ENCODE assay signal across 15 cellular contexts in genomic region chr1:29490204-29490934, GRCh38.
DNase-seq lines count a peak whose midpoint lies in the region; ATAC-seq and TF ChIP-seq lines count a peak whose summit lies in the region.
"Had no signal": no experiment of that assay in that cellular context is flagged by ENCODE, and none has a peak within 500 bp of the region (broad histone marks: within the 10 kb centered on the region; RNA-seq: fewer than 3 reads in every experiment).

No MANE protein-coding gene starts in this region.

- no peak for ATAC-seq in HG02970 (IDR thresholded peaks at IDR 0.05; ENCODE audit: low FRiP score, unreplicated experiment)
- ATAC-seq: left cardiac atrium had no signal

- no peak for DNase-seq in BE2C
- peak; percentile 91 for DNase-seq in DMS53 (lab: John Stamatoyannopoulos, UW)
- DNase-seq in NCI-H345 treated with DMSO at 0.1 percent for 48 hours (lab: John Stamatoyannopoulos, UW; ENCODE audit: unreplicated experiment) = peak; percentile 41
- DNase-seq in epithelial cell of proximal tubule (ENCODE audit: low read depth) = no peak
- no peak for DNase-seq in effector CD8-positive, alpha-beta T cell (lab: John Stamatoyannopoulos, UW)
- no peak for DNase-seq in nucleus accumbens (lab: John Stamatoyannopoulos, UW)
- DNase-seq in MV-4-11 (lab: John Stamatoyannopoulos, UW) = no peak
- DNase-seq: activated CD4-positive, alpha-beta memory T cell treated with anti-CD3 and anti-CD28 coated beads for 36 hours; AML-193; caudate nucleus; hypothalamus; left cardiac atrium; NCI-H2227 treated with DMSO at 0.1 percent for 48 hours had no signal

- no peaks in the 10 kb centered on the region for H3K27me3 ChIP-seq in BE2C

- TF ChIP-seq CTCF in BE2C (IDR thresholded peaks at IDR 0.05; ENCODE audit: low read depth, low read length) (peak; percentile 28; the same call in 1 of the 2 replicates), epithelial cell of proximal tubule (conservative IDR thresholded peaks at IDR 0.05; ENCODE audit: low read depth, low read length) (peak; percentile 7)

- H3K9me3 ChIP-seq in BE2C = no peaks in the 10 kb centered on the region
- H3K9me3 ChIP-seq: thoracic aorta had no signal

- no peaks in the 10 kb centered on the region for H3K36me3 ChIP-seq in BE2C
- H3K36me3 ChIP-seq: thoracic aorta had no signal

- no peaks in the 10 kb centered on the region for H3K4me1 ChIP-seq in BE2C

- H3K4me3 ChIP-seq in BE2C (ENCODE audit: low read depth, low read length) (no peak overlapping the region), epithelial cell of proximal tubule (ENCODE audit: low read depth, low read length) (no peak overlapping the region)
- H3K4me3 ChIP-seq: thoracic aorta had no signal

Comparison
In these comparisons a context has a peak if more than half of its experiments do, and no peak if none do; other contexts are left out.
1. DNase-seq: peak in DMS53 (single experiment) and NCI-H345 treated with DMSO at 0.1 percent for 48 hours (single experiment); none in BE2C (single experiment), epithelial cell of proximal tubule (single experiment), effector CD8-positive, alpha-beta T cell (single experiment), nucleus accumbens (0 of 56) and MV-4-11 (single experiment).